Comparison of ENCODE assay signal across 20 cellular contexts in the genomic region with DNA sequence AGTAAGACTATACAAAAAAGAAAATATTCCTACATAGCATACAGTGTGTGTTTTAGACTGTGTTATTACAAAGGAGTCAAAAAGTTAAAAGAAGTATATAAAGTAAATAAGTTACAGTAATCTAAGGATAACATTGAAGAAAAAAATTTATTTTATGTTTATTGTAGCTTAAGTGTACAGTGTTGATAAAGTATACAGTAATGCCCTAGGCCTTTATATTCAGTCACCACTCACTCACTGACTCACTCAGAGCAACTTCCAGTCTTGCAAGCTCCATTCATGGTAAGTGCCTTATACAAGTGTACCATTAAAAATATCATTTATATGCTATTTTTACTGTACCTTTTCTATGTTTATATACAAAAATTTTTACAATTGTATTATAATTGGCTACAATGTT.
DNase-seq lines count a peak whose midpoint lies in the region; ATAC-seq, FAIRE-seq and TF ChIP-seq lines count a peak whose summit lies in the region.
"Had no signal": no experiment of that assay in that cellular context is flagged by ENCODE, and none has a peak within 500 bp of the region (broad histone marks: within the 10 kb centered on the region; RNA-seq: fewer than 3 reads in every experiment).

No MANE protein-coding gene starts in this region.

- FAIRE-seq in bronchial epithelial cell (lab: Jason Lieb, UNC) (no peak), urothelium cell line (lab: Jason Lieb, UNC) (no peak)
- FAIRE-seq: D721Med, GM12891, GM18507 had no signal

- H3K36me3 ChIP-seq in bronchial epithelial cell (ENCODE audit: control insufficient read depth, insufficient read depth, low read length) = no peaks in the 10 kb centered on the region
- H3K36me3 ChIP-seq: BLaER1 had no signal

- ATAC-seq in foreskin keratinocyte = peak; percentile 78
- ATAC-seq in GM21576 (IDR thresholded peaks at IDR 0.05; ENCODE audit: unreplicated experiment) = no peak
- no peak for ATAC-seq in GM18870 (IDR thresholded peaks at IDR 0.05; ENCODE audit: unreplicated experiment)
- ATAC-seq: CD8-positive, alpha-beta T cell; GM23338; HCT116 had no signal

- no peak overlapping the region for H3K4me3 ChIP-seq in bronchial epithelial cell (ENCODE audit: low read depth, low read length)
- H3K4me3 ChIP-seq: BLaER1, GM23338 had no signal

- DNase-seq in NCI-H226 = peak; percentile 20
- DNase-seq in bronchial epithelial cell (ENCODE audit: low read depth) = peak; percentile 33
- peak in 1 of 2 donors; percentile 28 for DNase-seq in foreskin keratinocyte
- DNase-seq in urothelium cell line (ENCODE audit: low spot score) = no peak
- DNase-seq: CD4-positive, CD25-positive, alpha-beta regulatory T cell; CD8-positive, alpha-beta T cell; DMS 273 treated with DMSO at 0.1 percent for 48 hours; DMS79; EL; GF-D8; H9 had no signal

- no peaks in the 10 kb centered on the region for H3K4me1 ChIP-seq in foreskin keratinocyte
- H3K4me1 ChIP-seq: BLaER1 had no signal

- TF ChIP-seq CTCF in bronchial epithelial cell (IDR thresholded peaks at IDR 0.05; ENCODE audit: insufficient read depth, low read length, severe bottlenecking) (no peak), foreskin keratinocyte (conservative IDR thresholded peaks at IDR 0.05) (no peak)

- no peak overlapping the region for H3K27ac ChIP-seq in foreskin keratinocyte
- H3K27ac ChIP-seq: BLaER1, C4-2B had no signal

- H3K27me3 ChIP-seq in bronchial epithelial cell (ENCODE audit: control insufficient read depth, insufficient read depth, low read length) = no peaks in the 10 kb centered on the region
- no peaks in the 10 kb centered on the region for H3K27me3 ChIP-seq in foreskin keratinocyte
- H3K27me3 ChIP-seq: BLaER1 had no signal
